In genomic region chr16:72905581-72905980, GRCh38 we compare ENCODE assay signal across 23 cellular contexts.
DNase-seq lines count a peak whose midpoint lies in the region; ATAC-seq, FAIRE-seq and TF ChIP-seq lines count a peak whose summit lies in the region.
"Had no signal": no experiment of that assay in that cellular context is flagged by ENCODE, and none has a peak within 500 bp of the region (broad histone marks: within the 10 kb centered on the region; RNA-seq: fewer than 3 reads in every experiment).

No MANE protein-coding gene starts in this region.

- H3K4me2 ChIP-seq in astrocyte (ENCODE audit: low read length) (peak overlapping the region; percentile 43), neural progenitor cell (no peak overlapping the region)

- no peak overlapping the region for H3K9ac ChIP-seq in astrocyte (ENCODE audit: low read length)
- H3K9ac ChIP-seq in neural progenitor cell, result no peak overlapping the region

- no peak for ATAC-seq in gastroesophageal sphincter
- no peak for ATAC-seq in HG02884 (IDR thresholded peaks at IDR 0.05; ENCODE audit: unreplicated experiment)
- ATAC-seq: CD8-positive, alpha-beta T cell; stimulated activated naive B cell treated with anti-CD40 and anti-IgM and Interleukin-4, amounts not matched to agents 10 μg/mL and 1 μg/mL and 100 μg/mL, for 72 hours had no signal

- TF ChIP-seq EP300 in gastroesophageal sphincter (IDR thresholded peaks at IDR 0.05), result no peak

- no peaks in the 10 kb centered on the region for H3K36me3 ChIP-seq in breast epithelium
- H3K36me3 ChIP-seq in astrocyte (ENCODE audit: insufficient read depth, low read length), result no peaks in the 10 kb centered on the region
- H3K36me3 ChIP-seq in gastroesophageal sphincter, result no peaks in the 10 kb centered on the region
- H3K36me3 ChIP-seq in neural progenitor cell, result no peaks in the 10 kb centered on the region
- H3K36me3 ChIP-seq: transverse colon had no signal

- H3K79me2 ChIP-seq in astrocyte (ENCODE audit: insufficient read depth, low read length) (peaks cover 21% of the 10 kb centered on the region), neural progenitor cell (ENCODE audit: low read depth) (no peaks in the 10 kb centered on the region)

- peak; percentile 85 for FAIRE-seq in astrocyte (lab: Jason Lieb, UNC)
- FAIRE-seq: A204.1, endometrium, H1 had no signal

- H3K4me3 ChIP-seq in breast epithelium (no peak overlapping the region), astrocyte (ENCODE audit: insufficient read depth, low read depth, low read length) (no peak overlapping the region), gastroesophageal sphincter (no peak overlapping the region), neural progenitor cell (no peak overlapping the region)
- H3K4me3 ChIP-seq: transverse colon had no signal

- H3K4me3 Mint-ChIP-seq in MCF 10A (ENCODE audit: unreplicated experiment) (no peak overlapping the region), astrocyte (ENCODE audit: unreplicated experiment) (no peak overlapping the region), neural progenitor cell (no peak overlapping the region)
- H3K4me3 Mint-ChIP-seq: CD8-positive, alpha-beta T cell; stimulated activated naive B cell treated with anti-CD40 and anti-IgM and Interleukin-4, amounts not matched to agents 10 μg/mL and 1 μg/mL and 100 μg/mL, for 72 hours had no signal

- H3K4me1 Mint-ChIP-seq in MCF 10A (ENCODE audit: insufficient read depth, unreplicated experiment) (peaks cover 18% of the 10 kb centered on the region), astrocyte (ENCODE audit: low read depth, unreplicated experiment) (peaks cover 13% of the 10 kb centered on the region), neural progenitor cell (peaks cover 33% of the 10 kb centered on the region)

- CTCF ChIA-PET in MCF 10A (lab: Yijun Ruan, JAX), result no interaction called here

- peak; percentile 23 for DNase-seq in MCF 10A (ENCODE audit: unreplicated experiment)
- DNase-seq in breast epithelium (ENCODE audit: low spot score in 2 of 2), result no peak
- DNase-seq in astrocyte (ENCODE audit: low read depth), result peak; percentile 70
- DNase-seq in iris pigment epithelial cell (ENCODE audit: low read depth), result peak; percentile 69
- DNase-seq in NCI-H345 (lab: John Stamatoyannopoulos, UW), result no peak
- DNase-seq in neural progenitor cell (ENCODE audit: low spot score), result no peak
- DNase-seq: activated naive CD4-positive, alpha-beta T cell treated with anti-CD3 and anti-CD28 coated beads, Interleukin-2, amount 50 U/mL, for 16 hours; CD8-positive, alpha-beta T cell; cerebellar nuclear complex; DND-41; midbrain; NCI-H1105; NCI-H2171; NK-92 treated with Interleukin-12 subunit alpha and Interleukin-12 subunit beta, amount 100 ng/mL, for 24 hours; nucleus accumbens; Right ventricle myocardium superior; stimulated activated naive B cell treated with anti-CD40 and anti-IgM and Interleukin-4, amounts not matched to agents 10 μg/mL and 1 μg/mL and 100 μg/mL, for 72 hours; transverse colon had no signal

- no peaks in the 10 kb centered on the region for H3K9me3 Mint-ChIP-seq in MCF 10A (ENCODE audit: unreplicated experiment)
- no peaks in the 10 kb centered on the region for H3K9me3 Mint-ChIP-seq in astrocyte (ENCODE audit: unreplicated experiment)
- no peaks in the 10 kb centered on the region for H3K9me3 Mint-ChIP-seq in neural progenitor cell
- H3K9me3 Mint-ChIP-seq: CD8-positive, alpha-beta T cell had no signal

- TF ChIP-seq POLR2A in breast epithelium (IDR thresholded peaks at IDR 0.05), result no peak
- no peak for TF ChIP-seq POLR2A in gastroesophageal sphincter (IDR thresholded peaks at IDR 0.05)

- no peak overlapping the region for H3K27ac Mint-ChIP-seq in MCF 10A (ENCODE audit: low read depth, unreplicated experiment)
- peak overlapping the region; percentile 82 for H3K27ac Mint-ChIP-seq in astrocyte (ENCODE audit: unreplicated experiment)
- H3K27ac Mint-ChIP-seq in neural progenitor cell, result no peak overlapping the region
- H3K27ac Mint-ChIP-seq: CD8-positive, alpha-beta T cell; stimulated activated naive B cell treated with anti-CD40 and anti-IgM and Interleukin-4, amounts not matched to agents 10 μg/mL and 1 μg/mL and 100 μg/mL, for 72 hours had no signal

- intact Hi-C loops in MCF 10A (cut with micrococcal nuclease) (no loop called here), breast epithelium (cut with DNase I; ENCODE audit: low total_unique reads) (no loop called here)

- peaks cover 34% of the 10 kb centered on the region for H4K20me1 ChIP-seq in astrocyte (ENCODE audit: insufficient read depth, low read length)
- no peaks in the 10 kb centered on the region for H4K20me1 ChIP-seq in neural progenitor cell (ENCODE audit: low read depth)

- no peak overlapping the region for H2AFZ ChIP-seq in astrocyte (ENCODE audit: low read depth, low read length)
- H2AFZ ChIP-seq in neural progenitor cell (replicated peaks), result no peak overlapping the region

- POLR2A ChIA-PET in MCF 10A (lab: Yijun Ruan, JAX), result no interaction called here

- no peaks in the 10 kb centered on the region for H3K27me3 Mint-ChIP-seq in MCF 10A (ENCODE audit: insufficient read depth, unreplicated experiment)
- H3K27me3 Mint-ChIP-seq in astrocyte (ENCODE audit: low read depth, unreplicated experiment), result peaks cover 6% of the 10 kb centered on the region
- H3K27me3 Mint-ChIP-seq in neural progenitor cell (ENCODE audit: insufficient read depth, low read depth), result peaks cover 7% of the 10 kb centered on the region
- H3K27me3 Mint-ChIP-seq: stimulated activated naive B cell treated with anti-CD40 and anti-IgM and Interleukin-4, amounts not matched to agents 10 μg/mL and 1 μg/mL and 100 μg/mL, for 72 hours had no signal

- TF ChIP-seq CTCF in MCF 10A (IDR thresholded peaks at IDR 0.05; ENCODE audit: unreplicated experiment) (no peak), breast epithelium (IDR thresholded peaks at IDR 0.05) (no peak), astrocyte (IDR thresholded peaks at IDR 0.05; ENCODE audit: insufficient read depth, low read depth, low read length) (no peak), gastroesophageal sphincter (IDR thresholded peaks at IDR 0.05) (no peak), neural progenitor cell (IDR thresholded peaks at IDR 0.05) (no peak)

- no TSS peak for BruUV-seq in MCF 10A (replicated peaks; lab: Mats Ljungman, UMichigan)

- H3K4me1 ChIP-seq in breast epithelium (no peaks in the 10 kb centered on the region), astrocyte (ENCODE audit: insufficient read depth, low read length) (peaks cover 10% of the 10 kb centered on the region), gastroesophageal sphincter (no peaks in the 10 kb centered on the region), neural progenitor cell (peaks cover 11% of the 10 kb centered on the region)
- H3K4me1 ChIP-seq: transverse colon had no signal

- WGBS in gastroesophageal sphincter (ENCODE audit: low coverage in 1 of 2), 2 donors, result 82 to 87% methylated on average over 4 of the region's 4 CpGs

- no peak overlapping the region for H3K27ac ChIP-seq in breast epithelium
- H3K27ac ChIP-seq in astrocyte (ENCODE audit: low read depth, low read length), result peak overlapping the region; percentile 31
- no peak overlapping the region for H3K27ac ChIP-seq in gastroesophageal sphincter
- no peak overlapping the region for H3K27ac ChIP-seq in neural progenitor cell
- H3K27ac ChIP-seq: transverse colon had no signal

- H3K9me3 ChIP-seq in breast epithelium (no peaks in the 10 kb centered on the region), astrocyte (ENCODE audit: insufficient read depth, low read depth, low read length) (no peaks in the 10 kb centered on the region), gastroesophageal sphincter (no peaks in the 10 kb centered on the region), neural progenitor cell (ENCODE audit: low read depth) (no peaks in the 10 kb centered on the region)
- H3K9me3 ChIP-seq: transverse colon had no signal

- H3F3A ChIP-seq in neural progenitor cell (ENCODE audit: low read depth), result no peaks in the 10 kb centered on the region

- H3K27me3 ChIP-seq in breast epithelium (no peaks in the 10 kb centered on the region), astrocyte (ENCODE audit: insufficient read depth, low read length) (no peaks in the 10 kb centered on the region), gastroesophageal sphincter (no peaks in the 10 kb centered on the region), neural progenitor cell (no peaks in the 10 kb centered on the region)
- H3K27me3 ChIP-seq: transverse colon had no signal

- H3K36me3 Mint-ChIP-seq in MCF 10A (ENCODE audit: insufficient read depth, unreplicated experiment), result peaks cover 10% of the 10 kb centered on the region
- H3K36me3 Mint-ChIP-seq in astrocyte (ENCODE audit: low read depth, unreplicated experiment), result peaks cover 15% of the 10 kb centered on the region
- H3K36me3 Mint-ChIP-seq in neural progenitor cell, result peaks cover 13% of the 10 kb centered on the region
- H3K36me3 Mint-ChIP-seq: CD8-positive, alpha-beta T cell; stimulated activated naive B cell treated with anti-CD40 and anti-IgM and Interleukin-4, amounts not matched to agents 10 μg/mL and 1 μg/mL and 100 μg/mL, for 72 hours had no signal

Comparison
In these comparisons a context has a peak if more than half of its experiments do, and no peak if none do; other contexts are left out.
1. DNase-seq: peak in MCF 10A (single experiment), astrocyte (single experiment) and iris pigment epithelial cell (single experiment); none in breast epithelium (0 of 2), NCI-H345 (single experiment) and neural progenitor cell (single experiment).